Comparison of ENCODE assay signal across 8 cellular contexts in the genomic region with DNA sequence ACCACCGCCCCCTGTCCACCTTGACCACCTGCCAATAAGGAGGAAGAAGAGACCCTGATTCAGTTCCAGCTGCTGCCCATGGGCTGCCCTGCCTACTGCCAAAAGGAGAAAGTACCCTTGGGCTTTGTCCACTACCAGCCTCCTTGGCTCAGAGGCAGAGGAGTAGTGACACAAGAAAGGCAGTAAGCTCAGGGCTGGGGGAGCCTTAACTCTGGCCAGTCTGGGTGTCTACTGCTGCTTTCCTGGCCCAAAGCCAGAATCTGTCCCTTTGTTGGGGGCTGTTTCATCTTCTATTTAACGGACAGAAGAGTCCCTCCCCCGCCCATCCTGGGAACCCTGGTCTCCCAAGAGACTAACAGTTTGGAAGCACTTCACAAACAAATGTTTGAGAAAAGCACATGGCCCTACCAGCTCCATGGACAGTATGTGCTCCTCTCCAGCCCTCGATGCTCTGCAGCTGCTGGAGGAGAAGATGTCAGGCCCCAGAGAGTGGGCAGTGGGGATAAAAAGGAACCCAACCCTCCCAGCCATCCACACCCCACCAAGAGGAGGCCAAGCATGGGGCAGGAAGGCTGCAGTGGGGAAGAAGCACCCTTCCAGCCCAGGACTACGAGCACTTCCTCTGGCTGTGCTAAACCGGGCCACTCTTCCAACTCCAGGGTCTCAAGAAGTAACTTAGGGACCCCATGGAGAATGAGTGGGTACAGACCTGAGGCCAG. TPM values are rescaled to one million over a fixed set of nuclear protein-coding genes. Genes with fewer than 3 reads are reported as not detected.
A peak's percentile ranks its signal among the peaks of the same experiment; 100 is the strongest.
DNase-seq lines count a peak whose midpoint lies in the region; ATAC-seq, FAIRE-seq and TF ChIP-seq lines count a peak whose summit lies in the region.

No MANE protein-coding gene starts in this region.

- H3K4me1 ChIP-seq in HCT116 (ENCODE audit: control insufficient read depth in 1 of 2, insufficient read depth in 2 of 2, low read length in 2 of 2) (peaks cover 6 to 18% of the 10 kb centered on the region in 2 experiments; a peak in 3 of 4 replicates), GM12878 (ENCODE audit: control insufficient read depth, insufficient read depth, low read length) (peaks cover 15% of the 10 kb centered on the region), mesenchymal stem cell (ENCODE audit: control insufficient read depth, insufficient read depth, low read depth, low read length) (peaks cover 12% of the 10 kb centered on the region)

- ATAC-seq in HCT116 (no peak), GM12878 (no peak), left lobe of liver (no peak), HG02623 (IDR thresholded peaks at IDR 0.05; ENCODE audit: unreplicated experiment) (no peak), GM18519 (IDR thresholded peaks at IDR 0.05; ENCODE audit: low FRiP score, unreplicated experiment) (no peak)

- H3K9ac ChIP-seq in HCT116 (ENCODE audit: low read length): peak overlapping the region; percentile 85
- peak overlapping the region; percentile 92 for H3K9ac ChIP-seq in GM12878 (ENCODE audit: control insufficient read depth, insufficient read depth, low read length)
- peak overlapping the region; percentile 96 for H3K9ac ChIP-seq in mesenchymal stem cell (ENCODE audit: low read length)

- no peak overlapping the region for H3K14ac ChIP-seq in mesenchymal stem cell (ENCODE audit: low read length in 2 of 2)

- no peak for TF ChIP-seq EP300 in GM12878 (IDR thresholded peaks at IDR 0.05; ENCODE audit: borderline replicate concordance in 1 of 2, control insufficient read depth in 1 of 2, low read depth in 2 of 2, low read length in 2 of 2)

- TF ChIP-seq RAD21 in HCT116 (IDR thresholded peaks at IDR 0.05; ENCODE audit: low read depth) (no peak), GM12878 (IDR thresholded peaks at IDR 0.05; ENCODE audit: insufficient read depth, low read depth, low read length) (no peak)

- RAD21 ChIA-PET in HCT116 (lab: Charles Lee; ENCODE audit: low non-redundant PET in 1 of 2, low total read pairs in 2 of 2, uncharacterized antibody in 2 of 2, unreplicated experiment in 2 of 2) (no interaction called here), GM12878 (lab: Charles Lee; ENCODE audit: unreplicated experiment) (interaction anchor here (0.8 to 2.6 kb wide), 4 partner anchors 11 to 27 kb away, joined by 3 to 13 read pairs (median 4); no protein-coding TSS in a partner anchor)

- H3K18ac ChIP-seq in mesenchymal stem cell (ENCODE audit: low read depth in 1 of 2, low read length in 2 of 2): no peak overlapping the region

- H2BK120ac ChIP-seq in mesenchymal stem cell (ENCODE audit: low read depth, low read length): no peak overlapping the region

- H3K4me3 ChIP-seq in HCT116 (replicated peaks in 1 of 2; ENCODE audit: low read depth in 1 of 2, low read length in 2 of 2) (peak overlapping the region; percentile 79 to 98), GM12878 (peak overlapping the region; percentile 97), mesenchymal stem cell (ENCODE audit: insufficient read depth in 1 of 2, low read depth in 1 of 2, low read length in 2 of 2) (peak overlapping the region in 1 of 2 experiments; percentile 94)

- no peak overlapping the region for H4K8ac ChIP-seq in mesenchymal stem cell (ENCODE audit: low read length)

- H2AFZ ChIP-seq in HCT116 (ENCODE audit: low read depth, low read length, poor library complexity, severe bottlenecking) (no peak overlapping the region), GM12878 (ENCODE audit: control insufficient read depth, low read depth, low read length) (no peak overlapping the region), mesenchymal stem cell (ENCODE audit: low read depth, low read length) (no peak overlapping the region)

- intact Hi-C loops in HCT116 (cut with micrococcal nuclease) (loop anchor here (5.0 kb wide), 1 partner anchor 69 kb away; no protein-coding TSS in a partner anchor), GM12878 (cut with micrococcal nuclease; ENCODE audit: unreplicated experiment) (loop anchor here (2.0 kb wide), 1 partner anchor 25 kb away; a partner anchor contains a TSS)

- H2BK15ac ChIP-seq in mesenchymal stem cell (ENCODE audit: low read depth, poor library complexity, severe bottlenecking): no peak overlapping the region

- H3K4me2 ChIP-seq in HCT116 (ENCODE audit: low read length): peak overlapping the region; percentile 95
- H3K4me2 ChIP-seq in GM12878 (ENCODE audit: control insufficient read depth, insufficient read depth): peak overlapping the region; percentile 38
- peak overlapping the region; percentile 98 for H3K4me2 ChIP-seq in mesenchymal stem cell (ENCODE audit: low read length, poor library complexity, severe bottlenecking)

- H3K79me2 ChIP-seq in HCT116 (ENCODE audit: insufficient read depth, low read length) (peaks cover 27% of the 10 kb centered on the region), GM12878 (ENCODE audit: control insufficient read depth, insufficient read depth, low read length) (peaks cover 44% of the 10 kb centered on the region)

- CTCF ChIA-PET in HCT116 (lab: Charles Lee): interaction anchor here (0.9 kb wide), 1 partner anchor 67 kb away, joined by 3 read pairs; no protein-coding TSS in a partner anchor
- CTCF ChIA-PET in GM12878 (lab: Yijun Ruan, JAX): interaction anchor here (0.7 to 2.8 kb wide), 6 partner anchors 9 to 124 kb away, joined by 3 to 16 read pairs (median 8); a partner anchor contains a TSS

- peaks cover 57% of the 10 kb centered on the region for H3K79me1 ChIP-seq in mesenchymal stem cell (replicated peaks; ENCODE audit: low read length, poor library complexity, severe bottlenecking)

- in situ Hi-C loops in GM12878 (cut with MboI): no loop called here

- H2BK5ac ChIP-seq in mesenchymal stem cell (ENCODE audit: low read depth, low read length, poor library complexity, severe bottlenecking): no peak overlapping the region

- TSS peak; percentile 51 for BruUV-seq in HCT116 (replicated peaks; lab: Mats Ljungman, UMichigan)
- no TSS peak for BruUV-seq in GM12878 (replicated peaks; lab: Mats Ljungman, UMichigan)

- H4K91ac ChIP-seq in mesenchymal stem cell (ENCODE audit: low read length): no peak overlapping the region

- H2AK5ac ChIP-seq in mesenchymal stem cell (ENCODE audit: low read length, severe bottlenecking): no peak overlapping the region

- 49% methylated on average over 6 of the region's 6 CpGs for WGBS in GM12878 (ENCODE audit: insufficient coverage, insufficient replicate concordance, low lambda C conversion rate, missing lambda C conversion rate)
- WGBS in mesenchymal stem cell: 94% methylated on average over 5 of the region's 6 CpGs

- H4K20me1 ChIP-seq in HCT116 (ENCODE audit: insufficient read depth) (no peaks in the 10 kb centered on the region), GM12878 (ENCODE audit: control insufficient read depth, insufficient read depth) (no peaks in the 10 kb centered on the region)

- POLR2A ChIA-PET in HCT116 (lab: Charles Lee) (interaction anchor here (1.9 kb wide), 1 partner anchor 17 kb away, joined by 7 read pairs; a partner anchor contains a TSS), GM12878 (lab: Charles Lee) (interaction anchor here (0.6 to 3.5 kb wide), 9 partner anchors 11 to 218 kb away, joined by 3 to 45 read pairs (median 4); a partner anchor contains a TSS)

- H2BK12ac ChIP-seq in mesenchymal stem cell (ENCODE audit: low read length in 2 of 2): peak overlapping the region in 1 of 2 experiments; percentile 84

- TF ChIP-seq POLR2A in HCT116 (IDR thresholded peaks at IDR 0.05; ENCODE audit: borderline replicate concordance, extremely low read depth, insufficient read depth, insufficient read length) (no peak), GM12878 (IDR thresholded peaks at IDR 0.05; ENCODE audit: low read depth, low read length) (no peak)

- H3K27me3 ChIP-seq in HCT116 (ENCODE audit: insufficient read depth, low read length) (no peaks in the 10 kb centered on the region), GM12878 (replicated peaks in 1 of 2; ENCODE audit: control insufficient read depth in 2 of 2, insufficient read depth in 2 of 2, low read length in 1 of 2) (no peaks in the 10 kb centered on the region), mesenchymal stem cell (ENCODE audit: control insufficient read depth in 1 of 2, insufficient read depth in 1 of 2, low read length in 2 of 2) (no peaks in the 10 kb centered on the region)

- no peak overlapping the region for H3K23ac ChIP-seq in mesenchymal stem cell (ENCODE audit: low read length in 2 of 2)

- no peak for DNase-seq in HCT116 (ENCODE audit: low read depth, low spot score)
- DNase-seq in GM12878 (ENCODE audit: low read depth, low spot score): no peak
- DNase-seq in mesenchymal stem cell: peak; percentile 18
- no peak for DNase-seq in left lobe of liver (ENCODE audit: low spot score)
- no peak for DNase-seq in HTR-8/SVneo (ENCODE audit: insufficient read length, low spot score)

- TF ChIP-seq CTCF in 22Rv1 (IDR thresholded peaks at IDR 0.05) (no peak), HCT116 (IDR thresholded peaks at IDR 0.05 in 2 of 3, conservative IDR thresholded peaks at IDR 0.05 in 1 of 3; ENCODE audit: borderline replicate concordance in 1 of 3, insufficient read depth in 1 of 3, low read depth in 2 of 3, low read length in 2 of 3) (no peak), GM12878 (IDR thresholded peaks at IDR 0.05 in 2 of 3, conservative IDR thresholded peaks at IDR 0.05 in 1 of 3; ENCODE audit: control insufficient read depth in 2 of 3, extremely low read depth in 1 of 3, insufficient read depth in 1 of 3, low read depth in 3 of 3, low read length in 3 of 3) (no peak)

- H3K27ac ChIP-seq in 22Rv1: peak overlapping the region; percentile 95
- peak overlapping the region; percentile 78 for H3K27ac ChIP-seq in HCT116 (ENCODE audit: low read depth, low read length)
- peak overlapping the region; percentile 87 for H3K27ac ChIP-seq in GM12878 (ENCODE audit: control insufficient read depth, insufficient read depth)
- no peak overlapping the region for H3K27ac ChIP-seq in mesenchymal stem cell (ENCODE audit: low read length, poor library complexity, severe bottlenecking)

- no peaks in the 10 kb centered on the region for H3K9me2 ChIP-seq in HCT116 (ENCODE audit: insufficient read depth)

- FAIRE-seq in GM12878 (lab: Jason Lieb, UNC) (no peak), HTR-8/SVneo (lab: Jason Lieb, UNC) (no peak)

- H3K36me3 ChIP-seq in HCT116 (ENCODE audit: control insufficient read depth in 1 of 2, insufficient read depth in 2 of 2, low read length in 2 of 2) (peaks cover 20 to 32% of the 10 kb centered on the region in 2 experiments; a peak in 3 of 4 replicates), GM12878 (ENCODE audit: control insufficient read depth in 2 of 2, insufficient read depth in 2 of 2, low read length in 1 of 2) (peaks cover 4 to 28% of the 10 kb centered on the region in 2 experiments), mesenchymal stem cell (ENCODE audit: control insufficient read depth in 1 of 2, insufficient read depth in 2 of 2, low read depth in 1 of 2, low read length in 2 of 2) (peaks cover 43 to 54% of the 10 kb centered on the region in 2 experiments)

- H3K4ac ChIP-seq in mesenchymal stem cell (ENCODE audit: low read depth in 1 of 2, low read length in 2 of 2): peak overlapping the region in 1 of 2 experiments; percentile 93

- SMC1A ChIA-PET in GM12878 (lab: Charles Lee; ENCODE audit: uncharacterized antibody, unreplicated experiment): interaction anchor here (0.8 to 2.7 kb wide), 7 partner anchors 9 to 69 kb away, joined by 3 to 22 read pairs (median 7); a partner anchor contains a TSS

- no peaks in the 10 kb centered on the region for H3K9me3 ChIP-seq in HCT116 (ENCODE audit: control insufficient read depth in 1 of 2, insufficient read depth in 1 of 2, low read depth in 1 of 2, low read length in 2 of 2)
- H3K9me3 ChIP-seq in GM12878 (replicated peaks; ENCODE audit: control insufficient read depth, insufficient read depth, low read length): no peaks in the 10 kb centered on the region
- H3K9me3 ChIP-seq in mesenchymal stem cell (ENCODE audit: control insufficient read depth, low read length): no peaks in the 10 kb centered on the region

RNA-seq across cellular contexts. Expression of a gene that starts 1.3 kb away (rescaled TPM):
- total RNA-seq in HCT116 (2021; ENCODE audit: unreplicated experiment) (51.8 TPM), GM12878 (2014; rRNA removed) (11.6 and 13.1 TPM in 2 replicates), GM12878 (2014; rRNA removed; fragmentation: Illumina TruSeq; extraction: Trizol) (8.1 and 9.8 TPM in 2 replicates), GM12878 (2021) (20.8 and 22.9 TPM in 2 replicates), left lobe of liver (45.8 TPM)
- polyA plus RNA-seq in HCT116 (2012): 56.2 and 59.5 TPM in 2 replicates
- total RNA-seq in GM12878 (2013; cell fraction: nucleolus; rRNA removed): 47.0 and 56.4 TPM in 2 replicates
- polyA plus RNA-seq in GM12878 (2011; ENCODE audit: low read depth): 18.2 TPM
- polyA plus RNA-seq in GM12878 (2011; rRNA removed) (20.7 and 37.5 TPM in 2 replicates), GM12878 (2014; fragmentation: Illumina TruSeq; extraction: Trizol) (10.3 and 12.5 TPM in 2 replicates), GM12878 (2014; fragmentation: Nextera tagmentation; extraction: Ambion mirVana) (under 1 TPM in 1 of 2 experiments, not detected in 1; 0.16 TPM), GM12878 (2014; rRNA removed) (14.6 and 16.9 TPM in 2 replicates), GM12878 (2016; fragmentation: Nextera tagmentation; extraction: Ambion mirVana) (10 to 100 TPM; 20.2 to 22.7 TPM)
- polyA plus RNA-seq in GM12878 (2011; cell fraction: cytosol; rRNA removed): 36.4 and 42.2 TPM in 2 replicates
- 82.8 and 114 TPM in 2 replicates for polyA plus RNA-seq in GM12878 (2011; cell fraction: nucleus; rRNA removed)
- 17.8 and 19.3 TPM in 2 replicates for polyA plus RNA-seq in GM12878 (2012)
- polyA minus RNA-seq in GM12878 (2011; rRNA and poly(A)+ RNA removed): 47.1 and 50.0 TPM in 2 replicates
- polyA minus RNA-seq in GM12878 (2011; cell fraction: cytosol; rRNA and poly(A)+ RNA removed): 15.2 and 19.5 TPM in 2 replicates
- polyA minus RNA-seq in GM12878 (2011; cell fraction: nucleus; rRNA and poly(A)+ RNA removed): 38.7 and 45.6 TPM in 2 replicates
- 36.0 TPM for polyA plus RNA-seq in mesenchymal stem cell (2013, experiment 1 of 2)
- polyA plus RNA-seq in mesenchymal stem cell (2013, experiment 2 of 2): 35.1 TPM

RNA-seq across cellular contexts. Expression of a gene that starts 1.4 kb away (rescaled TPM):
- 64.7 TPM for total RNA-seq in HCT116 (2021; ENCODE audit: unreplicated experiment)
- polyA plus RNA-seq in HCT116 (2012): 55.8 and 69.3 TPM in 2 replicates
- total RNA-seq in GM12878 (2013; cell fraction: nucleolus; rRNA removed): 438 and 460 TPM in 2 replicates
- 34.2 and 40.6 TPM in 2 replicates for total RNA-seq in GM12878 (2014; rRNA removed)
- 20.3 TPM in 2 replicates for total RNA-seq in GM12878 (2014; rRNA removed; fragmentation: Illumina TruSeq; extraction: Trizol)
- 35.3 and 39.2 TPM in 2 replicates for total RNA-seq in GM12878 (2021)
- 34.5 TPM for polyA plus RNA-seq in GM12878 (2011; ENCODE audit: low read depth)
- 102 and 104 TPM in 2 replicates for polyA plus RNA-seq in GM12878 (2011; rRNA removed)
- polyA plus RNA-seq in GM12878 (2011; cell fraction: cytosol; rRNA removed): 59.3 and 61.2 TPM in 2 replicates
- 590 and 828 TPM in 2 replicates for polyA plus RNA-seq in GM12878 (2011; cell fraction: nucleus; rRNA removed)
- polyA plus RNA-seq in GM12878 (2012): 59.1 and 92.4 TPM in 2 replicates
- 17.8 and 23.6 TPM in 2 replicates for polyA plus RNA-seq in GM12878 (2014; fragmentation: Illumina TruSeq; extraction: Trizol)
- polyA plus RNA-seq in GM12878 (2014; fragmentation: Nextera tagmentation; extraction: Ambion mirVana): 1 to 10 TPM; 3.1 to 5.0 TPM
- 48.1 and 49.5 TPM in 2 replicates for polyA plus RNA-seq in GM12878 (2014; rRNA removed)
- polyA plus RNA-seq in GM12878 (2016; fragmentation: Nextera tagmentation; extraction: Ambion mirVana): 10 to 100 TPM; 35.8 to 36.6 TPM
- 65.4 and 72.9 TPM in 2 replicates for polyA minus RNA-seq in GM12878 (2011; rRNA and poly(A)+ RNA removed)
- polyA minus RNA-seq in GM12878 (2011; cell fraction: cytosol; rRNA and poly(A)+ RNA removed): 22.0 and 24.3 TPM in 2 replicates
- polyA minus RNA-seq in GM12878 (2011; cell fraction: nucleus; rRNA and poly(A)+ RNA removed): 177 and 185 TPM in 2 replicates
- 15.6 TPM for polyA plus RNA-seq in mesenchymal stem cell (2013, experiment 1 of 2)
- 14.5 TPM for polyA plus RNA-seq in mesenchymal stem cell (2013, experiment 2 of 2)
- total RNA-seq in left lobe of liver: 22.1 TPM

RNA-seq across cellular contexts. Expression of a gene that starts 9.4 kb away (rescaled TPM):
- total RNA-seq in HCT116 (2021; ENCODE audit: unreplicated experiment) (24.5 TPM), GM12878 (2014; rRNA removed) (15.4 and 16.9 TPM in 2 replicates), GM12878 (2014; rRNA removed; fragmentation: Illumina TruSeq; extraction: Trizol) (8.8 TPM in 2 replicates), GM12878 (2021) (13.2 and 13.9 TPM in 2 replicates), left lobe of liver (53.5 TPM)
- polyA plus RNA-seq in HCT116 (2012): 29.5 and 30.3 TPM in 2 replicates
- total RNA-seq in GM12878 (2013; cell fraction: nucleolus; rRNA removed): 40.5 and 41.4 TPM in 2 replicates
- 11.6 TPM for polyA plus RNA-seq in GM12878 (2011; ENCODE audit: low read depth)
- polyA plus RNA-seq in GM12878 (2011; rRNA removed) (9.7 and 21.8 TPM in 2 replicates), GM12878 (2014; fragmentation: Illumina TruSeq; extraction: Trizol) (9.8 and 14.3 TPM in 2 replicates), GM12878 (2014; fragmentation: Nextera tagmentation; extraction: Ambion mirVana) (10 to 100 TPM in 1 of 2 experiments, 1 to 10 TPM in 1; 2.3 to 10.1 TPM), GM12878 (2014; rRNA removed) (9.8 and 14.6 TPM in 2 replicates), GM12878 (2016; fragmentation: Nextera tagmentation; extraction: Ambion mirVana) (10 to 100 TPM; 20.0 to 22.1 TPM)
- polyA plus RNA-seq in GM12878 (2011; cell fraction: cytosol; rRNA removed): 10.1 and 12.4 TPM in 2 replicates
- polyA plus RNA-seq in GM12878 (2011; cell fraction: nucleus; rRNA removed): 84.9 and 122 TPM in 2 replicates
- polyA plus RNA-seq in GM12878 (2012): 20.7 and 25.0 TPM in 2 replicates
- polyA minus RNA-seq in GM12878 (2011; rRNA and poly(A)+ RNA removed): 19.2 and 24.5 TPM in 2 replicates
- polyA minus RNA-seq in GM12878 (2011; cell fraction: cytosol; rRNA and poly(A)+ RNA removed): 6.9 and 7.4 TPM in 2 replicates
- polyA minus RNA-seq in GM12878 (2011; cell fraction: nucleus; rRNA and poly(A)+ RNA removed): 27.6 and 43.4 TPM in 2 replicates
- 11.5 TPM for polyA plus RNA-seq in mesenchymal stem cell (2013, experiment 1 of 2)
- 9.4 TPM for polyA plus RNA-seq in mesenchymal stem cell (2013, experiment 2 of 2)

RNA-seq across cellular contexts. Expression of a gene that starts 17.1 kb away (rescaled TPM):
- total RNA-seq in HCT116 (2021; ENCODE audit: unreplicated experiment) (6.6 TPM), GM12878 (2014; rRNA removed) (3.7 and 5.1 TPM in 2 replicates), GM12878 (2014; rRNA removed; fragmentation: Illumina TruSeq; extraction: Trizol) (2.1 and 3.3 TPM in 2 replicates), GM12878 (2021) (2.8 and 4.5 TPM in 2 replicates), left lobe of liver (3.1 TPM)
- 2.4 and 4.6 TPM in 2 replicates for polyA plus RNA-seq in HCT116 (2012)
- total RNA-seq in GM12878 (2013; cell fraction: nucleolus; rRNA removed): 7.4 and 8.8 TPM in 2 replicates
- 1.9 TPM for polyA plus RNA-seq in GM12878 (2011; ENCODE audit: low read depth)
- polyA plus RNA-seq in GM12878 (2011; rRNA removed) (2.8 and 3.4 TPM in 2 replicates), GM12878 (2014; fragmentation: Illumina TruSeq; extraction: Trizol) (3.5 and 5.5 TPM in 2 replicates), GM12878 (2014; fragmentation: Nextera tagmentation; extraction: Ambion mirVana) (1 to 10 TPM in 1 of 2 experiments, under 1 TPM in 1; 0.29 to 1.0 TPM), GM12878 (2014; rRNA removed) (4.5 and 4.6 TPM in 2 replicates), GM12878 (2016; fragmentation: Nextera tagmentation; extraction: Ambion mirVana) (1 to 10 TPM; 1.3 to 2.6 TPM)
- polyA plus RNA-seq in GM12878 (2011; cell fraction: cytosol; rRNA removed): 3.8 and 3.9 TPM in 2 replicates
- polyA plus RNA-seq in GM12878 (2011; cell fraction: nucleus; rRNA removed): 5.5 and 5.6 TPM in 2 replicates
- polyA plus RNA-seq in GM12878 (2012): 2.0 and 2.3 TPM in 2 replicates
- polyA minus RNA-seq in GM12878 (2011; rRNA and poly(A)+ RNA removed): 3.3 and 3.9 TPM in 2 replicates
- polyA minus RNA-seq in GM12878 (2011; cell fraction: cytosol; rRNA and poly(A)+ RNA removed): 2.8 TPM in 1 of 2 replicates, not detected in the other
- 3.7 and 4.4 TPM in 2 replicates for polyA minus RNA-seq in GM12878 (2011; cell fraction: nucleus; rRNA and poly(A)+ RNA removed)
- 5.2 TPM for polyA plus RNA-seq in mesenchymal stem cell (2013, experiment 1 of 2)
- 5.2 TPM for polyA plus RNA-seq in mesenchymal stem cell (2013, experiment 2 of 2)

RNA-seq across cellular contexts. Expression of a gene that starts 17.1 kb away (rescaled TPM):
- total RNA-seq in HCT116 (2021; ENCODE audit: unreplicated experiment) (31.4 TPM), GM12878 (2014; rRNA removed) (11.0 and 13.6 TPM in 2 replicates), GM12878 (2014; rRNA removed; fragmentation: Illumina TruSeq; extraction: Trizol) (24.9 and 26.5 TPM in 2 replicates), GM12878 (2021) (28.8 and 33.9 TPM in 2 replicates), left lobe of liver (24.4 TPM)
- polyA plus RNA-seq in HCT116 (2012): 44.1 and 49.2 TPM in 2 replicates
- total RNA-seq in GM12878 (2013; cell fraction: nucleolus; rRNA removed): 30.5 and 39.4 TPM in 2 replicates
- polyA plus RNA-seq in GM12878 (2011; ENCODE audit: low read depth): 21.0 TPM
- polyA plus RNA-seq in GM12878 (2011; rRNA removed) (30.1 and 50.1 TPM in 2 replicates), GM12878 (2014; fragmentation: Illumina TruSeq; extraction: Trizol) (23.0 and 45.6 TPM in 2 replicates), GM12878 (2014; fragmentation: Nextera tagmentation; extraction: Ambion mirVana) (1 to 10 TPM; 8.4 to 9.0 TPM), GM12878 (2014; rRNA removed) (30.8 and 31.2 TPM in 2 replicates), GM12878 (2016; fragmentation: Nextera tagmentation; extraction: Ambion mirVana) (1 to 10 TPM; 4.3 to 5.9 TPM)
- 75.5 and 87.5 TPM in 2 replicates for polyA plus RNA-seq in GM12878 (2011; cell fraction: cytosol; rRNA removed)
- 62.6 and 84.5 TPM in 2 replicates for polyA plus RNA-seq in GM12878 (2011; cell fraction: nucleus; rRNA removed)
- polyA plus RNA-seq in GM12878 (2012): 25.4 and 31.7 TPM in 2 replicates
- 46.5 and 53.0 TPM in 2 replicates for polyA minus RNA-seq in GM12878 (2011; rRNA and poly(A)+ RNA removed)
- 11.4 and 14.6 TPM in 2 replicates for polyA minus RNA-seq in GM12878 (2011; cell fraction: cytosol; rRNA and poly(A)+ RNA removed)
- polyA minus RNA-seq in GM12878 (2011; cell fraction: nucleus; rRNA and poly(A)+ RNA removed): 36.4 and 44.8 TPM in 2 replicates
- 17.1 TPM for polyA plus RNA-seq in mesenchymal stem cell (2013, experiment 1 of 2)
- polyA plus RNA-seq in mesenchymal stem cell (2013, experiment 2 of 2): 15.8 TPM

Comparison
In these comparisons a context has a peak if more than half of its experiments do, and no peak if none do; other contexts are left out.
1. H3K4me2 ChIP-seq: peak in every context shown above with its lines; median percentile 98 in mesenchymal stem cell; 95 in HCT116; 38 in GM12878.